In genomic region chr5:35483797-35484196, GRCh38 we compare ENCODE assay signal across 24 cellular contexts.
DNase-seq lines count a peak whose midpoint lies in the region; ATAC-seq and TF ChIP-seq lines count a peak whose summit lies in the region.
"Had no signal": no experiment of that assay in that cellular context is flagged by ENCODE, and none has a peak within 500 bp of the region (broad histone marks: within the 10 kb centered on the region; RNA-seq: fewer than 3 reads in every experiment).

No MANE protein-coding gene starts in this region.

- H3K9me3 ChIP-seq in SK-N-MC (ENCODE audit: low read depth, low read length) (no peaks in the 10 kb centered on the region), lower lobe of right lung (no peaks in the 10 kb centered on the region)
- H3K9me3 ChIP-seq: ascending aorta, thyroid gland had no signal

- ATAC-seq in GM18511 (IDR thresholded peaks at IDR 0.05; ENCODE audit: unreplicated experiment) (peak; percentile 46), HG03571 (IDR thresholded peaks at IDR 0.05; ENCODE audit: unreplicated experiment) (peak; percentile 48), lower lobe of right lung (peak; percentile 52 to 67), HG02870 (IDR thresholded peaks at IDR 0.05; ENCODE audit: unreplicated experiment) (no peak), HG03457 (IDR thresholded peaks at IDR 0.05; ENCODE audit: unreplicated experiment) (no peak)
- ATAC-seq in effector memory CD8-positive, alpha-beta T cell (replicated peaks): no peak
- ATAC-seq: T-cell, WTC11 had no signal

- no peak overlapping the region for H3K27ac Mint-ChIP-seq in effector memory CD8-positive, alpha-beta T cell
- H3K27ac Mint-ChIP-seq: activated CD4-positive, alpha-beta memory T cell treated with anti-CD3 and anti-CD28 coated beads, Interleukin-2, amount 10 ng/mL, durations not matched to agents 7 days and 5 days; activated naive CD4-positive, alpha-beta T cell treated with anti-CD3 and anti-CD28 coated beads, Interleukin-2, amount 10 ng/mL, durations not matched to agents 7 days and 5 days; activated T-cell treated with anti-CD3 and anti-CD28 coated beads, Interleukin-2, amount 50 U/mL, for 24 hours; CD4-positive, alpha-beta T cell; stimulated activated memory B cell treated with anti-CD40 and anti-IgM and Interleukin-4, amounts not matched to agents 10 μg/mL and 1 μg/mL and 100 μg/mL, for 72 hours; T-cell; WTC11 had no signal

- no peaks in the 10 kb centered on the region for H3K9me3 Mint-ChIP-seq in effector memory CD8-positive, alpha-beta T cell
- H3K9me3 Mint-ChIP-seq: stimulated activated memory B cell treated with anti-CD40 and anti-IgM and Interleukin-4, amounts not matched to agents 10 μg/mL and 1 μg/mL and 100 μg/mL, for 72 hours; T-cell had no signal

- no peaks in the 10 kb centered on the region for H3K36me3 Mint-ChIP-seq in effector memory CD8-positive, alpha-beta T cell (ENCODE audit: insufficient read depth)
- H3K36me3 Mint-ChIP-seq: stimulated activated memory B cell treated with anti-CD40 and anti-IgM and Interleukin-4, amounts not matched to agents 10 μg/mL and 1 μg/mL and 100 μg/mL, for 72 hours; WTC11 had no signal

- no peak for TF ChIP-seq CTCF in lower lobe of right lung (IDR thresholded peaks at IDR 0.05)

- DNase-seq in SK-N-MC (ENCODE audit: low read depth, low spot score) (no peak), lower lobe of right lung (no peak)
- DNase-seq in effector memory CD8-positive, alpha-beta T cell: no peak
- DNase-seq in stimulated activated CD4-positive, alpha-beta T cell treated with anti-CD3 and anti-CD28 coated beads, Interleukin-15, amount 100 ng/mL, for 24 hours: no peak
- DNase-seq: activated CD4-positive, alpha-beta memory T cell treated with anti-CD3 and anti-CD28 coated beads, Interleukin-2, amount 10 ng/mL, durations not matched to agents 7 days and 5 days; activated naive CD4-positive, alpha-beta T cell treated with anti-CD3 and anti-CD28 coated beads, Interleukin-2, amount 10 ng/mL, durations not matched to agents 7 days and 5 days; activated T-cell treated with anti-CD3 and anti-CD28 coated beads, Interleukin-2, amount 50 U/mL, for 24 hours; CD4-positive, alpha-beta T cell; GM23248; islet precursor cell; KBM-7; NCI-H1105 treated with DMSO at 0.1 percent for 48 hours; NCI-H2171; NCI-H774; retina; T-cell; thyroid gland had no signal

- no peaks in the 10 kb centered on the region for H3K27me3 ChIP-seq in lower lobe of right lung (ENCODE audit: low read depth)
- H3K27me3 ChIP-seq: ascending aorta, thyroid gland had no signal

- peak overlapping the region; percentile 68; the same call in 1 of the 2 replicates for H3K27ac ChIP-seq in SK-N-MC
- H3K27ac ChIP-seq in lower lobe of right lung: no peak overlapping the region
- H3K27ac ChIP-seq: ascending aorta, GM23248, thyroid gland had no signal

- H3K4me1 Mint-ChIP-seq in effector memory CD8-positive, alpha-beta T cell (ENCODE audit: low read depth in 2 of 2): peaks cover 5 to 6% of the 10 kb centered on the region in 2 donors

- no peak overlapping the region for H3K4me3 Mint-ChIP-seq in effector memory CD8-positive, alpha-beta T cell
- H3K4me3 Mint-ChIP-seq: activated CD4-positive, alpha-beta memory T cell treated with anti-CD3 and anti-CD28 coated beads, Interleukin-2, amount 10 ng/mL, durations not matched to agents 7 days and 5 days; activated naive CD4-positive, alpha-beta T cell treated with anti-CD3 and anti-CD28 coated beads, Interleukin-2, amount 10 ng/mL, durations not matched to agents 7 days and 5 days; activated T-cell treated with anti-CD3 and anti-CD28 coated beads, Interleukin-2, amount 50 U/mL, for 24 hours; CD4-positive, alpha-beta T cell; stimulated activated memory B cell treated with anti-CD40 and anti-IgM and Interleukin-4, amounts not matched to agents 10 μg/mL and 1 μg/mL and 100 μg/mL, for 72 hours; T-cell; WTC11 had no signal

- no peak overlapping the region for H3K4me3 ChIP-seq in SK-N-MC
- H3K4me3 ChIP-seq in lower lobe of right lung: no peak overlapping the region
- H3K4me3 ChIP-seq: ascending aorta, GM23248, thyroid gland had no signal

- intact Hi-C loops in lower lobe of right lung (cut with DNase I): no loop called here

- no peak overlapping the region for H3K9ac ChIP-seq in SK-N-MC (ENCODE audit: insufficient read length)
- H3K9ac ChIP-seq: GM23248 had no signal

- H3K27me3 Mint-ChIP-seq in effector memory CD8-positive, alpha-beta T cell: peaks cover 11 to 17% of the 10 kb centered on the region in 2 donors
- H3K27me3 Mint-ChIP-seq: activated naive CD4-positive, alpha-beta T cell treated with anti-CD3 and anti-CD28 coated beads, Interleukin-2, amount 10 ng/mL, durations not matched to agents 7 days and 5 days; stimulated activated memory B cell treated with anti-CD40 and anti-IgM and Interleukin-4, amounts not matched to agents 10 μg/mL and 1 μg/mL and 100 μg/mL, for 72 hours had no signal

- H3K36me3 ChIP-seq in SK-N-MC (ENCODE audit: insufficient read depth, low read length): no peaks in the 10 kb centered on the region
- no peaks in the 10 kb centered on the region for H3K36me3 ChIP-seq in lower lobe of right lung
- H3K36me3 ChIP-seq: ascending aorta, thyroid gland had no signal

- H3K4me1 ChIP-seq in lower lobe of right lung: peaks cover 30% of the 10 kb centered on the region
- H3K4me1 ChIP-seq: thyroid gland had no signal

Comparison
In these comparisons a context has a peak if more than half of its experiments do, and no peak if none do; other contexts are left out.
1. ATAC-seq: peak in GM18511 (single experiment), HG03571 (single experiment) and lower lobe of right lung (2 of 2); none in HG02870 (single experiment), HG03457 (single experiment) and effector memory CD8-positive, alpha-beta T cell (single experiment).